23 cellular contexts compared by ENCODE assay signal in the genomic region with DNA sequence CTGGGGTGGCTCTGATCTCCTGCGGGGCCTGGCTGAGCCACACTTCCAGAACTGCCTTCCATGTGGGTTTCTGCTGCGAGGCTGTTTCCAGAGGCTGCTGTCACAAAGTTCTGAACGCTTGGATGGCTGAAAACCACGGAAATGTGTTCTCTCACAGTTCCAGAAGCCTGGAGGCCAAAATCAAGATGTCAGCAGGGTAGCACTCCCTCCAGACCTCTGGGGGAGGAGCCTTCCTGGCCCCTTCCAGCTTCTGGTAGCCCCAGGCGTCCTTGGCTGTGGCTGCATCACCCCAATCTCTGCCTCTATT. TPM values are rescaled to one million over a fixed set of nuclear protein-coding genes. Genes with fewer than 3 reads are reported as not detected.
A peak's percentile ranks its signal among the peaks of the same experiment; 100 is the strongest.
DNase-seq lines count a peak whose midpoint lies in the region; ATAC-seq and TF ChIP-seq lines count a peak whose summit lies in the region.
"Had no signal": no experiment of that assay in that cellular context is flagged by ENCODE, and none has a peak within 500 bp of the region (broad histone marks: within the 10 kb centered on the region; RNA-seq: fewer than 3 reads in every experiment).

No MANE protein-coding gene starts in this region.

- H3K4me3 ChIP-seq in OCI-LY7 (ENCODE audit: low read depth, low read length, poor library complexity, severe bottlenecking), result no peak overlapping the region
- H3K4me3 ChIP-seq in neural progenitor cell, result no peak overlapping the region
- H3K4me3 ChIP-seq: A549 had no signal

- no peak overlapping the region for H3K9ac ChIP-seq in neural progenitor cell

- TF ChIP-seq CTCF in OCI-LY7 (conservative IDR thresholded peaks at IDR 0.05; ENCODE audit: low read length), result no peak
- no peak for TF ChIP-seq CTCF in neural progenitor cell (IDR thresholded peaks at IDR 0.05)
- TF ChIP-seq CTCF in type B pancreatic cell (conservative IDR thresholded peaks at IDR 0.05), result no peak

- H2AFZ ChIP-seq in OCI-LY7 (ENCODE audit: low read length) (no peak overlapping the region), neural progenitor cell (replicated peaks) (peak overlapping the region; percentile 46)

- no peaks in the 10 kb centered on the region for H3K9me2 ChIP-seq in OCI-LY7 (ENCODE audit: insufficient read depth, low read length)

- no peaks in the 10 kb centered on the region for H4K20me1 ChIP-seq in OCI-LY7 (ENCODE audit: insufficient read depth, low read length)
- no peaks in the 10 kb centered on the region for H4K20me1 ChIP-seq in neural progenitor cell (ENCODE audit: low read depth)

- peak overlapping the region; percentile 84 for H3K27ac Mint-ChIP-seq in neural progenitor cell
- peak overlapping the region; percentile 61 for H3K27ac Mint-ChIP-seq in type B pancreatic cell
- no peak overlapping the region for H3K27ac Mint-ChIP-seq in activated T-cell treated with anti-CD3 and anti-CD28 coated beads, Interleukin-2, amount 50 U/mL, for 24 hours
- H3K27ac Mint-ChIP-seq: B cell, CD14-positive monocyte had no signal

- H3K9me3 ChIP-seq in OCI-LY7 (ENCODE audit: low read length) (no peaks in the 10 kb centered on the region), neural progenitor cell (ENCODE audit: low read depth) (no peaks in the 10 kb centered on the region)
- H3K9me3 ChIP-seq: A549 had no signal

- H3K27me3 ChIP-seq in neural progenitor cell, result no peaks in the 10 kb centered on the region

- ATAC-seq in HG02571 (IDR thresholded peaks at IDR 0.05; ENCODE audit: unreplicated experiment), result no peak
- ATAC-seq: Right ventricle myocardium inferior had no signal

- intact Hi-C loops in OCI-LY7 (cut with micrococcal nuclease; ENCODE audit: unreplicated experiment), result no loop called here

- DNase-seq in OCI-LY7 (ENCODE audit: low spot score) (no peak), islet precursor cell (peak; percentile 77), neural progenitor cell (ENCODE audit: low spot score) (no peak), type B pancreatic cell (ENCODE audit: extremely low spot score, unreplicated experiment) (no peak)
- DNase-seq in activated T-cell treated with anti-CD3 and anti-CD28 coated beads, Interleukin-2, amount 50 U/mL, for 24 hours, result no peak
- no peak for DNase-seq in stimulated activated CD4-positive, alpha-beta T cell treated with anti-CD3 and anti-CD28 coated beads, Interleukin-4, amount 100 ng/mL, for 24 hours
- DNase-seq: DMS53, EL, GOT3, HCEC 1CT, KBM-7, NCI-H1092, NCI-H1436, NCI-H187 treated with DMSO at 0.1 percent for 48 hours, NCI-H2107 had no signal

- H3F3A ChIP-seq in neural progenitor cell (ENCODE audit: low read depth), result peaks cover 39% of the 10 kb centered on the region

- H3K36me3 ChIP-seq in OCI-LY7 (ENCODE audit: insufficient read depth, low read length), result no peaks in the 10 kb centered on the region
- H3K36me3 ChIP-seq in neural progenitor cell, result no peaks in the 10 kb centered on the region

- no peaks in the 10 kb centered on the region for H3K79me2 ChIP-seq in OCI-LY7 (ENCODE audit: insufficient read depth, low read depth, low read length)
- no peaks in the 10 kb centered on the region for H3K79me2 ChIP-seq in neural progenitor cell (ENCODE audit: low read depth)

- CTCF ChIA-PET in OCI-LY7 (lab: Charles Lee; ENCODE audit: unreplicated experiment), result no interaction called here

- H3K4me2 ChIP-seq in OCI-LY7 (ENCODE audit: low read length) (peak overlapping the region; percentile 7; the same call in 1 of the 2 replicates), neural progenitor cell (peak overlapping the region; percentile 49)
- H3K4me2 ChIP-seq: A549 had no signal

- POLR2A ChIA-PET in OCI-LY7 (lab: Charles Lee), result interaction anchor here (0.6 kb wide), 1 partner anchor 17 kb away, joined by 3 read pairs; no protein-coding TSS in a partner anchor

- H3K36me3 Mint-ChIP-seq in neural progenitor cell (no peaks in the 10 kb centered on the region), type B pancreatic cell (no peaks in the 10 kb centered on the region)
- no peaks in the 10 kb centered on the region for H3K36me3 Mint-ChIP-seq in activated T-cell treated with anti-CD3 and anti-CD28 coated beads, Interleukin-2, amount 50 U/mL, for 24 hours (ENCODE audit: low read depth)
- H3K36me3 Mint-ChIP-seq: CD14-positive monocyte had no signal

- H3K4me1 Mint-ChIP-seq in neural progenitor cell (peaks cover 92% of the 10 kb centered on the region), type B pancreatic cell (ENCODE audit: unreplicated experiment) (peaks cover 64% of the 10 kb centered on the region)
- H3K4me1 Mint-ChIP-seq in activated T-cell treated with anti-CD3 and anti-CD28 coated beads, Interleukin-2, amount 50 U/mL, for 24 hours (ENCODE audit: low read depth), result no peaks in the 10 kb centered on the region
- H3K4me1 Mint-ChIP-seq: B cell, CD14-positive monocyte had no signal

- H3K4me1 ChIP-seq in OCI-LY7 (ENCODE audit: insufficient read depth, low read length, poor library complexity, severe bottlenecking), result peaks cover 75% of the 10 kb centered on the region
- peaks cover 67% of the 10 kb centered on the region for H3K4me1 ChIP-seq in neural progenitor cell
- H3K4me1 ChIP-seq: A549 had no signal

- H3K9me3 Mint-ChIP-seq in neural progenitor cell (no peaks in the 10 kb centered on the region), type B pancreatic cell (no peaks in the 10 kb centered on the region)
- no peaks in the 10 kb centered on the region for H3K9me3 Mint-ChIP-seq in activated T-cell treated with anti-CD3 and anti-CD28 coated beads, Interleukin-2, amount 50 U/mL, for 24 hours

- no peak overlapping the region for H3K27ac ChIP-seq in OCI-LY7 (ENCODE audit: low read depth, low read length, poor library complexity, severe bottlenecking)
- peak overlapping the region; percentile 52 for H3K27ac ChIP-seq in neural progenitor cell
- H3K27ac ChIP-seq: A549 had no signal

- H3K27me3 Mint-ChIP-seq in neural progenitor cell (ENCODE audit: insufficient read depth, low read depth), result peaks cover 13% of the 10 kb centered on the region
- H3K27me3 Mint-ChIP-seq in type B pancreatic cell, result peaks cover 4% of the 10 kb centered on the region
- H3K27me3 Mint-ChIP-seq in activated T-cell treated with anti-CD3 and anti-CD28 coated beads, Interleukin-2, amount 50 U/mL, for 24 hours, result peaks cover 76% of the 10 kb centered on the region

- H3K4me3 Mint-ChIP-seq in neural progenitor cell (no peak overlapping the region), type B pancreatic cell (no peak overlapping the region)
- no peak overlapping the region for H3K4me3 Mint-ChIP-seq in activated T-cell treated with anti-CD3 and anti-CD28 coated beads, Interleukin-2, amount 50 U/mL, for 24 hours
- H3K4me3 Mint-ChIP-seq: B cell, CD14-positive monocyte had no signal

- no TSS peak for BruUV-seq in OCI-LY7 (replicated peaks; lab: Mats Ljungman, UMichigan)

RNA-seq across cellular contexts. Expression of gene BMP7, which starts 23.7 kb away (rescaled TPM):
- total RNA-seq in OCI-LY7 (2014; rRNA removed; shearing (Covaris generic)), result 72.2 and 94.2 TPM in 2 replicates
- total RNA-seq in OCI-LY7 (2022) (2.2 and 3.7 TPM in 2 replicates), neural progenitor cell (ENCODE audit: low replicate concordance) (11.2 and 31.1 TPM in 2 replicates), type B pancreatic cell (ENCODE audit: low replicate concordance) (115 and 287 TPM in 2 replicates)
- total RNA-seq: B cell had no signal

RNA-seq across cellular contexts. Expression of gene SPO11, which starts 39.5 kb away (rescaled TPM):
- not detected in 2 replicates for total RNA-seq in OCI-LY7 (2014; rRNA removed; shearing (Covaris generic))
- total RNA-seq in OCI-LY7 (2022) (not detected in 2 replicates), neural progenitor cell (ENCODE audit: low replicate concordance) (not detected in 2 replicates), type B pancreatic cell (ENCODE audit: low replicate concordance) (not detected in 2 replicates)
- total RNA-seq: B cell, HT1080, NCI-H460, Right ventricle myocardium inferior, SK-MEL-5 had no signal
